Comparison of ENCODE assay signal across 26 cellular contexts in genomic region chr6:38968702-38969149, GRCh38.
"Had no signal": no experiment of that assay in that cellular context is flagged by ENCODE, and none has a peak within 500 bp of the region (broad histone marks: within the 10 kb centered on the region; RNA-seq: fewer than 3 reads in every experiment).

No MANE protein-coding gene starts in this region.

- H3K9me3 ChIP-seq: esophagus muscularis mucosa, gastroesophageal sphincter, heart left ventricle, ovary, psoas muscle, suprapubic skin, transverse colon, upper lobe of right lung, uterus had no signal

- H3K4me3 ChIP-seq: esophagus muscularis mucosa, gastroesophageal sphincter, heart left ventricle, hepatocyte, lung, ovary, psoas muscle, skin epidermis, suprapubic skin, transverse colon, upper lobe of right lung, uterus had no signal

- H3K4me3 Mint-ChIP-seq: memory B cell; natural killer cell; stimulated activated naive CD8-positive, alpha-beta T cell treated with anti-CD3 and anti-CD28 coated beads, Interleukin-15, amount 100 ng/mL, for 72 hours had no signal

- H3K36me3 Mint-ChIP-seq: memory B cell, natural killer cell had no signal

- H2AFZ ChIP-seq: hepatocyte had no signal

- H3K27me3 Mint-ChIP-seq: memory B cell; stimulated activated naive CD8-positive, alpha-beta T cell treated with anti-CD3 and anti-CD28 coated beads, Interleukin-15, amount 100 ng/mL, for 72 hours had no signal

- H3K4me2 ChIP-seq: hepatocyte had no signal

- ATAC-seq: foreskin keratinocyte; gastroesophageal sphincter; heart left ventricle; left lobe of liver; psoas muscle; right cardiac atrium; stimulated activated naive CD8-positive, alpha-beta T cell treated with anti-CD3 and anti-CD28 coated beads, Interleukin-15, amount 100 ng/mL, for 72 hours; upper lobe of right lung had no signal

- H3K9me3 Mint-ChIP-seq: memory B cell; natural killer cell; stimulated activated naive CD8-positive, alpha-beta T cell treated with anti-CD3 and anti-CD28 coated beads, Interleukin-15, amount 100 ng/mL, for 72 hours had no signal

- H3K27ac ChIP-seq: esophagus muscularis mucosa, foreskin keratinocyte, gastroesophageal sphincter, heart left ventricle, hepatocyte, ovary, psoas muscle, skin epidermis, suprapubic skin, transverse colon, upper lobe of right lung, uterus had no signal

- H3K4me1 ChIP-seq: esophagus muscularis mucosa, foreskin keratinocyte, gastroesophageal sphincter, heart left ventricle, psoas muscle, suprapubic skin, transverse colon, upper lobe of right lung, uterus had no signal

- H3K36me3 ChIP-seq: esophagus muscularis mucosa, gastroesophageal sphincter, heart left ventricle, ovary, suprapubic skin, transverse colon, upper lobe of right lung, uterus had no signal

- H3K27ac Mint-ChIP-seq: memory B cell; natural killer cell; stimulated activated naive CD8-positive, alpha-beta T cell treated with anti-CD3 and anti-CD28 coated beads, Interleukin-15, amount 100 ng/mL, for 72 hours had no signal

- H3K4me1 Mint-ChIP-seq: memory B cell; natural killer cell; stimulated activated naive CD8-positive, alpha-beta T cell treated with anti-CD3 and anti-CD28 coated beads, Interleukin-15, amount 100 ng/mL, for 72 hours had no signal

- DNase-seq: dermis blood vessel endothelial cell; effector memory CD4-positive, alpha-beta T cell; foreskin keratinocyte; heart left ventricle; kidney; natural killer cell; occipital lobe; ovary; posterior cingulate gyrus; psoas muscle; right cardiac atrium; stimulated activated CD4-positive, alpha-beta T cell treated with anti-CD3 and anti-CD28 coated beads, Interleukin-15, amount 100 ng/mL, for 24 hours; stimulated activated CD4-positive, alpha-beta T cell treated with anti-CD3 and anti-CD28 coated beads, Interleukin-2, amount 100 ng/mL, for 48 hours; stimulated activated naive CD4-positive, alpha-beta T cell; stimulated activated naive CD8-positive, alpha-beta T cell treated with anti-CD3 and anti-CD28 coated beads, Interleukin-15, amount 100 ng/mL, for 72 hours; transverse colon; upper lobe of right lung; uterus had no signal

- H3K27me3 ChIP-seq: esophagus muscularis mucosa, gastroesophageal sphincter, heart left ventricle, ovary, suprapubic skin, upper lobe of right lung, uterus had no signal
